13 cellular contexts compared by ENCODE assay signal in genomic region chr3:37944243-37944955, GRCh38. TPM values are rescaled to one million over a fixed set of nuclear protein-coding genes. Genes with fewer than 3 reads are reported as not detected.
DNase-seq lines count a peak whose midpoint lies in the region; ATAC-seq and TF ChIP-seq lines count a peak whose summit lies in the region.
"Had no signal": no experiment of that assay in that cellular context is flagged by ENCODE, and none has a peak within 500 bp of the region (broad histone marks: within the 10 kb centered on the region; RNA-seq: fewer than 3 reads in every experiment).

No MANE protein-coding gene starts in this region.

- no peak overlapping the region for H2BK5ac ChIP-seq in IMR-90 (ENCODE audit: low read depth, low read length, poor library complexity, severe bottlenecking)

- H2BK20ac ChIP-seq in IMR-90 (ENCODE audit: low read depth, low read length), result peak overlapping the region; percentile 58

- H3K27me3 ChIP-seq in IMR-90 (ENCODE audit: control insufficient read depth, insufficient read depth, low read length) (no peaks in the 10 kb centered on the region), stomach smooth muscle (ENCODE audit: control insufficient read depth in 1 of 2, insufficient read depth in 2 of 2, low read length in 2 of 2) (no peaks in the 10 kb centered on the region)

- no CpG with 5 or more reads among the region's 4 CpGs for WGBS in IMR-90 (ENCODE audit: extremely low coverage in 2 of 2, insufficient read length in 1 of 2), 2 experiments

- H3K23ac ChIP-seq in IMR-90 (ENCODE audit: low read depth, low read length), result no peak overlapping the region

- POLR2A ChIA-PET in IMR-90 (lab: Charles Lee; ENCODE audit: unreplicated experiment), result no interaction called here

- H3K56ac ChIP-seq in IMR-90 (ENCODE audit: extremely low read depth, insufficient read depth, low read length), result no peak overlapping the region

- H4K20me1 ChIP-seq in IMR-90 (ENCODE audit: insufficient read depth, low read length), result peaks cover 7% of the 10 kb centered on the region; the same call in 1 of the 2 replicates

- peak overlapping the region; percentile 55 for H3K4me2 ChIP-seq in IMR-90 (ENCODE audit: low read depth, low read length)

- H3K4me3 ChIP-seq in IMR-90 (ENCODE audit: insufficient read depth, low read depth, low read length), result no peak overlapping the region
- no peak overlapping the region for H3K4me3 ChIP-seq in choroid plexus epithelial cell (ENCODE audit: low read depth, low read length)
- peak overlapping the region in 1 of 2 donors; percentile 44 for H3K4me3 ChIP-seq in stomach smooth muscle (ENCODE audit: low read length in 2 of 2)

- no peak overlapping the region; the same call in 1 of the 3 replicates for H2BK15ac ChIP-seq in IMR-90 (ENCODE audit: low read depth, low read length)

- ATAC-seq in IMR-90 (ENCODE audit: low read depth) (no peak), HG03095 (IDR thresholded peaks at IDR 0.05; ENCODE audit: unreplicated experiment) (no peak), HG02798 (IDR thresholded peaks at IDR 0.05; ENCODE audit: poor library complexity, unreplicated experiment) (no peak)
- ATAC-seq: stimulated activated memory B cell treated with anti-CD40 and anti-IgM and Interleukin-4, amounts not matched to agents 10 μg/mL and 1 μg/mL and 100 μg/mL, for 72 hours had no signal

- H2AK5ac ChIP-seq in IMR-90 (ENCODE audit: low read depth, low read length), result peak overlapping the region; percentile 43; the same call in 1 of the 2 replicates

- peak overlapping the region; percentile 58; the same call in 1 of the 2 replicates for H4K5ac ChIP-seq in IMR-90 (ENCODE audit: low read depth, low read length)

- no peak overlapping the region for H2AFZ ChIP-seq in IMR-90 (replicated peaks; ENCODE audit: low read length, poor library complexity)

- CTCF ChIA-PET in IMR-90 (lab: Yijun Ruan, JAX), result interaction anchor here (0.7 to 1.8 kb wide), 2 partner anchors 10 to 13 kb away, joined by 3 to 4 read pairs; no protein-coding TSS in a partner anchor

- no peaks in the 10 kb centered on the region for H3K9me3 ChIP-seq in IMR-90 (ENCODE audit: control insufficient read depth, insufficient read depth, low read length)
- H3K9me3 ChIP-seq in stomach smooth muscle (ENCODE audit: control insufficient read depth in 2 of 2, low read length in 2 of 2), result no peaks in the 10 kb centered on the region

- dilution Hi-C loops in IMR-90 (cut with HindIII; ENCODE audit: low sequenced_read_pairs, unreplicated experiment), result no loop called here

- in situ Hi-C loops in IMR-90 (cut with MboI; ENCODE audit: low sequenced_read_pairs), result no loop called here

- no peak overlapping the region for H3K9ac ChIP-seq in IMR-90 (ENCODE audit: low read depth, low read length)
- H3K9ac ChIP-seq in stomach smooth muscle (ENCODE audit: low read length in 2 of 2), result no peak overlapping the region

- peak overlapping the region; percentile 46 for H2BK120ac ChIP-seq in IMR-90 (ENCODE audit: low read depth, low read length)

- H4K91ac ChIP-seq in IMR-90 (ENCODE audit: insufficient read depth, low read depth, low read length), result peak overlapping the region; percentile 61

- TF ChIP-seq POLR2A in IMR-90 (IDR thresholded peaks at IDR 0.05; ENCODE audit: low read depth, low read length), result no peak

- H3K4me1 ChIP-seq in IMR-90 (ENCODE audit: control insufficient read depth, insufficient read depth, low read length), result peaks cover 24% of the 10 kb centered on the region
- H3K4me1 ChIP-seq in stomach smooth muscle (ENCODE audit: control insufficient read depth, insufficient read depth, low read length), result peaks cover 65% of the 10 kb centered on the region

- H3K14ac ChIP-seq in IMR-90 (replicated peaks; ENCODE audit: low read depth, low read length), result peak overlapping the region; percentile 40; the same call in 1 of the 2 replicates

- H3K18ac ChIP-seq in IMR-90 (ENCODE audit: low read depth, low read length), result peak overlapping the region; percentile 54; the same call in 1 of the 2 replicates

- no peak for TF ChIP-seq RAD21 in IMR-90 (IDR thresholded peaks at IDR 0.05; ENCODE audit: low read length)

- H3K36me3 ChIP-seq in IMR-90 (ENCODE audit: control insufficient read depth, insufficient read depth, low read length), result no peaks in the 10 kb centered on the region
- H3K36me3 ChIP-seq in stomach smooth muscle (ENCODE audit: control insufficient read depth in 2 of 2, insufficient read depth in 2 of 2, low read length in 2 of 2), result peaks cover 0 to 2% of the 10 kb centered on the region in 2 donors

- TF ChIP-seq CTCF in IMR-90 (conservative IDR thresholded peaks at IDR 0.05; ENCODE audit: low read depth, low read length), result no peak
- no peak for TF ChIP-seq CTCF in choroid plexus epithelial cell (conservative IDR thresholded peaks at IDR 0.05; ENCODE audit: low read depth, low read length)

- peak overlapping the region; percentile 74; the same call in 1 of the 2 replicates for H3K27ac ChIP-seq in IMR-90 (ENCODE audit: insufficient read depth, low read length)
- peak overlapping the region; percentile 66 for H3K27ac ChIP-seq in stomach smooth muscle (ENCODE audit: low read length)

- H3K4ac ChIP-seq in IMR-90 (ENCODE audit: low read depth, low read length), result peak overlapping the region; percentile 60; the same call in 1 of the 2 replicates

- BruUV-seq in IMR-90 (replicated peaks; lab: Mats Ljungman, UMichigan), result no TSS peak

- peak overlapping the region in 1 of 2 experiments; percentile 77; a peak in 1 of 4 replicates for H4K8ac ChIP-seq in IMR-90 (ENCODE audit: low read depth in 2 of 2, low read length in 2 of 2)

- peaks cover 10 to 52% of the 10 kb centered on the region in 2 experiments for H3K79me1 ChIP-seq in IMR-90 (ENCODE audit: low read depth in 1 of 2, low read length in 2 of 2)

- no peak overlapping the region for H2AK9ac ChIP-seq in IMR-90 (replicated peaks; ENCODE audit: low read depth, low read length, poor library complexity)

- peaks cover 21% of the 10 kb centered on the region for H3K9me1 ChIP-seq in IMR-90 (ENCODE audit: insufficient read depth, low read length)

- intact Hi-C loops in IMR-90 (cut with micrococcal nuclease), result no loop called here

- no peak for DNase-seq in IMR-90
- DNase-seq in choroid plexus epithelial cell (ENCODE audit: low read depth), result peak; percentile 46
- DNase-seq in left kidney (ENCODE audit: low read depth, low spot score), result peak; percentile 26
- no peak for DNase-seq in NOMO-1 (lab: John Stamatoyannopoulos, UW; ENCODE audit: unreplicated experiment in 2 of 2)
- DNase-seq in activated CD4-positive, alpha-beta T cell treated with anti-CD3 and anti-CD28 coated beads, Interleukin-2, amount 50 U/mL, for 48 hours, result no peak
- DNase-seq: activated naive CD4-positive, alpha-beta T cell treated with anti-CD3 and anti-CD28 coated beads, Interleukin-2, amount 50 U/mL, for 16 hours; CD8-positive, alpha-beta memory T cell; NCI-H2171 treated with DMSO at 0.1 percent for 48 hours; SHP77 had no signal

TF ChIP-seq in IMR-90, 13 proteins besides CTCF, POLR2A, EP300 and RAD21:
- no peak for TF ChIP-seq SMC3 (IDR thresholded peaks at IDR 0.05; ENCODE audit: low read depth, low read length)
- TF ChIP-seq USF2 (IDR thresholded peaks at IDR 0.05; ENCODE audit: low read depth, low read length), result no peak
- no peak for TF ChIP-seq CHD1 (IDR thresholded peaks at IDR 0.05; ENCODE audit: low read depth, low read length)
- TF ChIP-seq RCOR1 (IDR thresholded peaks at IDR 0.05; ENCODE audit: insufficient replicate concordance, low read length), result no peak
- no peak for TF ChIP-seq RFX5 (IDR thresholded peaks at IDR 0.05; ENCODE audit: low read depth, low read length)
- no peak for TF ChIP-seq MAFK (IDR thresholded peaks at IDR 0.05; ENCODE audit: low read depth, low read length)
- no peak for TF ChIP-seq NFE2L2 (IDR thresholded peaks at IDR 0.05; ENCODE audit: low read depth, low read length)

RNA-seq across cellular contexts. Expression of gene VILL, which starts 46.2 kb away (rescaled TPM):
- total RNA-seq in IMR-90 (2012; rRNA removed), result 2.3 and 2.5 TPM in 2 replicates
- polyA plus RNA-seq in IMR-90 (2012; rRNA removed), result 4.5 and 4.7 TPM in 2 replicates
- polyA plus RNA-seq in IMR-90 (2012; cell fraction: cytosol; rRNA removed), result 1.3 and 3.7 TPM in 2 replicates
- polyA plus RNA-seq in IMR-90 (2012; cell fraction: nucleus; rRNA removed; ENCODE audit: low replicate concordance), result 15.6 and 35.8 TPM in 2 replicates

Comparison
In these comparisons a context has a peak if more than half of its experiments do, and no peak if none do; other contexts are left out.
1. DNase-seq: peak in choroid plexus epithelial cell (single experiment) and left kidney (single experiment); none in IMR-90 (single experiment), NOMO-1 (0 of 2) and activated CD4-positive, alpha-beta T cell treated with anti-CD3 and anti-CD28 coated beads, Interleukin-2, amount 50 U/mL, for 48 hours (0 of 2).